12 cellular contexts compared by ENCODE assay signal in the genomic region with DNA sequence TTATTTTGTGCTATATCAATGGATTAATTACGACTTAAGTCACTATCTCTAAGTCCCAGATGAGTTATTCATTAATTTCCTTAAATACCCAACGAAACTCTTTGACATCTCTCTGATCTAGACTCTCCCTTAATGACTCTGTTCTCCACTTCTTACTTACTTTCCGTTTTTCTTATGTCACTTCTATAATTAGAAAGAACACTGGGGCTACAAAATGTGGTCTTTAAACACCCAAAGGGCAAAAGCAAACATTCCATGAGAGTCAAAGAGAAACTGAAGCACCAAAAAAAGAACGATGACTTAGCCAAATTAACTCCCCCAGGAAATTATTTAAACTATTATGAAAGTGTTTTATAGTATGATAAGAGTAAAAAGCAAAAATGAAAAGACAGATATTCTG.
A peak's percentile ranks its signal among the peaks of the same experiment; 100 is the strongest.
DNase-seq lines count a peak whose midpoint lies in the region; ATAC-seq, FAIRE-seq and TF ChIP-seq lines count a peak whose summit lies in the region.
"Had no signal": no experiment of that assay in that cellular context is flagged by ENCODE, and none has a peak within 500 bp of the region (broad histone marks: within the 10 kb centered on the region; RNA-seq: fewer than 3 reads in every experiment).

No MANE protein-coding gene starts in this region.

- no peak for TF ChIP-seq CTCF in spleen (IDR thresholded peaks at IDR 0.05 in 8 of 11, conservative IDR thresholded peaks at IDR 0.05 in 3 of 11)

- WGBS in spleen, 5 donors, result 15 to 28% (median 19%) methylated on average over 4 of the region's 4 CpGs

- no peaks in the 10 kb centered on the region for H4K20me1 ChIP-seq in BLaER1

- H3K27me3 ChIP-seq in BLaER1, result no peaks in the 10 kb centered on the region
- H3K27me3 ChIP-seq in SJCRH30, result no peaks in the 10 kb centered on the region
- peaks cover 0 to 6% (median 0%) of the 10 kb centered on the region in 7 donors for H3K27me3 ChIP-seq in spleen (replicated peaks in 1 of 7)
- H3K27me3 ChIP-seq: neutrophil had no signal

- intact Hi-C loops in spleen (cut with DNase I; ENCODE audit: low total_unique reads), result no loop called here

- no peak for FAIRE-seq in GM12892 (lab: Jason Lieb, UNC)

- TF ChIP-seq POLR2A in spleen (IDR thresholded peaks at IDR 0.05) (no peak), GM12892 (IDR thresholded peaks at IDR 0.05; ENCODE audit: low read depth, low read length) (no peak)

- no peak overlapping the region for H3K27ac ChIP-seq in BLaER1
- no peak overlapping the region for H3K27ac ChIP-seq in SJCRH30
- H3K27ac ChIP-seq in spleen, result no peak overlapping the region
- no peak overlapping the region for H3K27ac ChIP-seq in substantia nigra (ENCODE audit: low read depth, low read length, poor library complexity, severe bottlenecking)
- H3K27ac ChIP-seq: neutrophil had no signal

- ATAC-seq in GM19035 (IDR thresholded peaks at IDR 0.05; ENCODE audit: unreplicated experiment) (peak; percentile 73), HG02938 (IDR thresholded peaks at IDR 0.05; ENCODE audit: unreplicated experiment) (peak; percentile 83), GM21717 (IDR thresholded peaks at IDR 0.05; ENCODE audit: unreplicated experiment) (no peak)

- H3K4me2 ChIP-seq in BLaER1, result peak overlapping the region; percentile 27

- H3K4me1 ChIP-seq in BLaER1 (peaks cover 15% of the 10 kb centered on the region), SJCRH30 (peaks cover 11% of the 10 kb centered on the region), spleen (peaks cover 0 to 14% (median 3%) of the 10 kb centered on the region in 6 donors)

- DNase-seq in SJCRH30, result no peak
- DNase-seq in spleen, result no peak
- DNase-seq in substantia nigra (lab: John Stamatoyannopoulos, UW), result no peak
- no peak for DNase-seq in GM12892 (ENCODE audit: insufficient read length)
- DNase-seq: activated effector memory CD4-positive, alpha-beta T cell treated with anti-CD3 and anti-CD28 coated beads, Interleukin-2, amount 50 U/mL, for 16 hours; DMS153; stimulated activated CD8-positive, alpha-beta memory T cell treated with anti-CD3 and anti-CD28 coated beads, Interleukin-4, amount 100 ng/mL, for 48 hours had no signal

- H3K36me3 ChIP-seq in BLaER1 (no peaks in the 10 kb centered on the region), SJCRH30 (no peaks in the 10 kb centered on the region), spleen (no peaks in the 10 kb centered on the region)
- H3K36me3 ChIP-seq: neutrophil had no signal

- no peak overlapping the region for H3K4me3 ChIP-seq in BLaER1
- peak overlapping the region; percentile 16; the same call in 1 of the 2 replicates for H3K4me3 ChIP-seq in SJCRH30
- no peak overlapping the region for H3K4me3 ChIP-seq in spleen

- no peak overlapping the region for H3K9ac ChIP-seq in BLaER1

- H3K9me3 ChIP-seq in BLaER1 (no peaks in the 10 kb centered on the region), SJCRH30 (replicated peaks) (no peaks in the 10 kb centered on the region), spleen (peaks cover 0 to 6% (median 0%) of the 10 kb centered on the region in 8 donors)
- H3K9me3 ChIP-seq: neutrophil had no signal
